In genomic region chr15:48794697-48795134, GRCh38 we compare ENCODE assay signal across 9 cellular contexts. TPM values are rescaled to one million over a fixed set of nuclear protein-coding genes. Genes with fewer than 3 reads are reported as not detected.
A peak's percentile ranks its signal among the peaks of the same experiment; 100 is the strongest.
DNase-seq lines count a peak whose midpoint lies in the region; ATAC-seq lines count a peak whose summit lies in the region.
"Had no signal": no experiment of that assay in that cellular context is flagged by ENCODE, and none has a peak within 500 bp of the region (broad histone marks: within the 10 kb centered on the region; RNA-seq: fewer than 3 reads in every experiment).

No MANE protein-coding gene starts in this region.

- H3K36me3 Mint-ChIP-seq in T-helper 1 cell treated with Interleukin-12 subunit alpha and Interleukin-12 subunit beta and Interleukin-4 antibody, amounts not matched to agents 30 μg/mL and 1 μg/mL, for 36 hours (ENCODE audit: low read depth) = peaks cover 23% of the 10 kb centered on the region

- H3K27ac ChIP-seq in Karpas-422 (ENCODE audit: low read length) = no peak overlapping the region
- H3K27ac ChIP-seq: parathyroid adenoma had no signal

- H3K79me2 ChIP-seq in Karpas-422 (ENCODE audit: low read length) = peaks cover 41% of the 10 kb centered on the region
- H3K79me2 ChIP-seq: parathyroid adenoma had no signal

- no peak overlapping the region for H3K4me3 ChIP-seq in Karpas-422 (ENCODE audit: low read length)

- peaks cover 22% of the 10 kb centered on the region for H3K4me1 Mint-ChIP-seq in T-helper 1 cell treated with Interleukin-12 subunit alpha and Interleukin-12 subunit beta and Interleukin-4 antibody, amounts not matched to agents 30 μg/mL and 1 μg/mL, for 36 hours (ENCODE audit: low read depth)

- H3K9me3 ChIP-seq in Karpas-422 (ENCODE audit: low read length) = no peaks in the 10 kb centered on the region

- H3K27ac Mint-ChIP-seq in T-helper 1 cell treated with Interleukin-12 subunit alpha and Interleukin-12 subunit beta and Interleukin-4 antibody, amounts not matched to agents 30 μg/mL and 1 μg/mL, for 36 hours = peak overlapping the region; percentile 83

- intact Hi-C loops in left ventricle myocardium superior (cut with micrococcal nuclease) = loop anchor here (10.0 kb wide), 1 partner anchor 440 kb away; no protein-coding TSS in a partner anchor

- H3K4me3 Mint-ChIP-seq in T-helper 1 cell treated with Interleukin-12 subunit alpha and Interleukin-12 subunit beta and Interleukin-4 antibody, amounts not matched to agents 30 μg/mL and 1 μg/mL, for 36 hours = peak overlapping the region; percentile 46

- no peaks in the 10 kb centered on the region for H4K20me1 ChIP-seq in Karpas-422 (ENCODE audit: insufficient read depth, low read depth, low read length)

- H3K4me1 ChIP-seq in Karpas-422 (ENCODE audit: low read length) = peaks cover 6% of the 10 kb centered on the region
- H3K4me1 ChIP-seq: parathyroid adenoma had no signal

- no peak overlapping the region for H3K4me2 ChIP-seq in Karpas-422 (ENCODE audit: low read depth, low read length, poor library complexity, severe bottlenecking)

- H3K27me3 Mint-ChIP-seq in T-helper 1 cell treated with Interleukin-12 subunit alpha and Interleukin-12 subunit beta and Interleukin-4 antibody, amounts not matched to agents 30 μg/mL and 1 μg/mL, for 36 hours (ENCODE audit: low read depth) = no peaks in the 10 kb centered on the region

- peak; percentile 94 for ATAC-seq in HG02938 (IDR thresholded peaks at IDR 0.05; ENCODE audit: unreplicated experiment)
- ATAC-seq in left ventricle myocardium superior = peak; percentile 58

- no peaks in the 10 kb centered on the region for H3K9me3 Mint-ChIP-seq in T-helper 1 cell treated with Interleukin-12 subunit alpha and Interleukin-12 subunit beta and Interleukin-4 antibody, amounts not matched to agents 30 μg/mL and 1 μg/mL, for 36 hours

- H3K27me3 ChIP-seq in Karpas-422 (ENCODE audit: low read length) = no peaks in the 10 kb centered on the region

- DNase-seq in T-helper 1 cell = no peak
- peak; percentile 88 for DNase-seq in SIG-M5 treated with dmso at 0.1 percent for 504 hours (lab: John Stamatoyannopoulos, UW; ENCODE audit: unreplicated experiment)
- DNase-seq in left ventricle myocardium superior = no peak
- DNase-seq in stimulated activated CD4-positive, alpha-beta T cell treated with anti-CD3 and anti-CD28 coated beads, Interleukin-12 subunit alpha, Interleukin-12 subunit beta, amount 100 ng/mL, for 4 hours = no peak
- DNase-seq in NCI-H2107 treated with DMSO at 0.1 percent for 48 hours (lab: John Stamatoyannopoulos, UW; ENCODE audit: unreplicated experiment) = no peak
- DNase-seq in Karpas-422 = no peak

- H3K9ac ChIP-seq in Karpas-422 (ENCODE audit: low read length) = no peak overlapping the region
- H3K9ac ChIP-seq: parathyroid adenoma had no signal

- no peak overlapping the region for H2AFZ ChIP-seq in Karpas-422 (ENCODE audit: low read length)
- H2AFZ ChIP-seq: parathyroid adenoma had no signal

- H3K36me3 ChIP-seq in Karpas-422 (ENCODE audit: insufficient read depth, low read length) = peaks cover 59% of the 10 kb centered on the region

- no peaks in the 10 kb centered on the region for H3K9me2 ChIP-seq in Karpas-422 (replicated peaks; ENCODE audit: insufficient read depth, low read length)

RNA-seq across cellular contexts. Expression of gene CEP152, which starts 16.2 kb away (rescaled TPM):
- total RNA-seq in left ventricle myocardium superior = 1.3 TPM
- 28.9 and 43.2 TPM in 2 replicates for total RNA-seq in Karpas-422 (2014; rRNA removed; shearing (Covaris generic); ENCODE audit: low replicate concordance)

Comparison
In these comparisons a context has a peak if more than half of its experiments do, and no peak if none do; other contexts are left out.
1. RNA of gene CEP152, which starts 16.2 kb away (total RNA-seq): 28.9 to 43.2 TPM in Karpas-422; 1.3 TPM in left ventricle myocardium superior (single experiment); every median in the first group is over 10 times any median in the second.